In the genomic region with DNA sequence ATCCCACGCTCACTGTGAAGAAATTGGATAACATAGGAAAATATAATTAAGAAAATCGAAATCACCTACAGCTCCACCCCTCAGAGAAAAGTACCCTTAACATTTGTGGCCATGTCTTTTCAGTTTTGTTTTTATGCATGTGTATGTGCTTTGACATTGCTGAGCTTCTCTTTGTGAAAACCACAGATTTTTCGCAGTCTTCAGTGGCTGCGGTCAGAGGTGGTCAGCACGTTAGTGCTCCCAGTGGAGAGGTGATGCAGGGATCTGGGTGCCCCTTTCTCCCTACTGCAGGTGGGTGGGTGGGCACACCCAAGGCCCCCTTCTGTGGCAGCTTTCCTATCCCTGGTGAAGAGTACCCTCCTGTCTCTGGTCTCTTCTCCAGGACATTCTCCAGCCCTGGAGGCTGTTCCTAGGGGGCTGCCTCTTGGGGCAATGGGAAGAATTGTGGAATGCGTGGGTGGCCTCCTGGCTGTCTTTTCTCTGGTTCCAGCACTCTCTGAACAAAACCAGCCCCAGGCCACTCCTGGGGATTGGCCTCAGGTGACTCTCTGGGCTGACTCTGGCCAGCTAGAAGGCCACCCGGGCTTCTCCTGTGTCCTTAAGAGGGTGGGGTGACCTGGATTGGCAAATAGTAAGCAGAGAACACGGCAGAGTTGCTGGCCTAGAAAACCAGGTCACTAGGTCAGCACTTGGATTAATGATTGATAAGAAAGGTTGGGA, we compare ENCODE assay signal across 9 cellular contexts. TPM values are rescaled to one million over a fixed set of nuclear protein-coding genes. Genes with fewer than 3 reads are reported as not detected.
DNase-seq lines count a peak whose midpoint lies in the region; ATAC-seq, FAIRE-seq and TF ChIP-seq lines count a peak whose summit lies in the region.
"Had no signal": no experiment of that assay in that cellular context is flagged by ENCODE, and none has a peak within 500 bp of the region (broad histone marks: within the 10 kb centered on the region; RNA-seq: fewer than 3 reads in every experiment).

No MANE protein-coding gene starts in this region.

- H4K20me1 ChIP-seq in hepatocyte (ENCODE audit: insufficient read depth, poor library complexity, severe bottlenecking) = no peaks in the 10 kb centered on the region

- H3K9me3 ChIP-seq in hepatocyte (ENCODE audit: low read depth) = no peaks in the 10 kb centered on the region

- peak; percentile 56 for DNase-seq in HuH-7.5 (ENCODE audit: low spot score)
- peak; percentile 61 for DNase-seq in hepatocyte (ENCODE audit: low spot score)
- DNase-seq in stimulated activated naive CD8-positive, alpha-beta T cell treated with anti-CD3 and anti-CD28 coated beads, Interleukin-15, Interleukin-2, amounts not matched to agents 100 U/mL and 50 U/mL, for 24 hours = no peak
- DNase-seq in HTR-8/SVneo (ENCODE audit: insufficient read length, low spot score) = no peak
- no peak for DNase-seq in lower leg skin (ENCODE audit: low spot score in 2 of 2)
- no peak for DNase-seq in left cardiac atrium
- DNase-seq: activated CD8-positive, alpha-beta memory T cell treated with anti-CD3 and anti-CD28 coated beads for 24 hours; NCI-H446 treated with DMSO at 0.1 percent for 48 hours had no signal

- no peak for TF ChIP-seq POLR2A in lower leg skin (IDR thresholded peaks at IDR 0.05)

- peaks cover 11% of the 10 kb centered on the region for H3K4me1 ChIP-seq in hepatocyte (ENCODE audit: insufficient read depth)

- no peaks in the 10 kb centered on the region for H3K9me2 ChIP-seq in hepatocyte (replicated peaks; ENCODE audit: insufficient read depth)

- TF ChIP-seq CTCF in hepatocyte (IDR thresholded peaks at IDR 0.05; ENCODE audit: poor library complexity) (no peak), lower leg skin (IDR thresholded peaks at IDR 0.05) (no peak)

- intact Hi-C loops in lower leg skin (cut with DNase I; ENCODE audit: low total_unique reads) (loop anchor here (5.0 kb wide), 1 partner anchor 1945 kb away; no protein-coding TSS in a partner anchor), left cardiac atrium (cut with DNase I) (loop anchor here in 1 of 2 donors (10.0 kb wide), 1 partner anchor 47 kb away; no protein-coding TSS in a partner anchor)

- no peaks in the 10 kb centered on the region for H3K27me3 ChIP-seq in hepatocyte

- 74% methylated on average over 8 of the region's 8 CpGs for WGBS in hepatocyte (ENCODE audit: low lambda C conversion rate, missing lambda C conversion rate)
- 74 to 81% methylated on average over 8 of the region's 8 CpGs for WGBS in lower leg skin, 2 donors

- peaks cover 7% of the 10 kb centered on the region for H3K79me2 ChIP-seq in hepatocyte

- H3K4me3 ChIP-seq in hepatocyte = no peak overlapping the region
- H3K4me3 ChIP-seq in lower leg skin (ENCODE audit: low read depth, poor library complexity, severe bottlenecking) = no peak overlapping the region

- peak; percentile 56 for ATAC-seq in GM18520 (IDR thresholded peaks at IDR 0.05; ENCODE audit: unreplicated experiment)
- peak; percentile 12 for ATAC-seq in stimulated activated naive CD8-positive, alpha-beta T cell treated with anti-CD3 and anti-CD28 coated beads, Interleukin-15, Interleukin-2, amounts not matched to agents 100 U/mL and 50 U/mL, for 24 hours
- ATAC-seq in left cardiac atrium = no peak

- H3K36me3 ChIP-seq in hepatocyte (replicated peaks; ENCODE audit: insufficient read depth, low read depth) = no peaks in the 10 kb centered on the region

- peak overlapping the region; percentile 53 for H3K4me2 ChIP-seq in hepatocyte

- H3K27ac ChIP-seq in hepatocyte = no peak overlapping the region

- no peak overlapping the region for H2AFZ ChIP-seq in hepatocyte

- no peak for FAIRE-seq in HTR-8/SVneo (lab: Jason Lieb, UNC)

RNA-seq across cellular contexts. Expression of gene FANCE, which starts 49.8 kb away (rescaled TPM):
- total RNA-seq in hepatocyte (8.7 and 9.0 TPM in 2 replicates), lower leg skin (10 to 100 TPM; 17.5 to 36.7 (median 34.2) TPM), left cardiac atrium (1 to 10 TPM; 1.8 to 3.7 TPM)
- 3.7 and 4.1 TPM in 2 replicates for polyA plus RNA-seq in hepatocyte

RNA-seq across cellular contexts. Expression of gene PPARD, which starts 59.9 kb away (rescaled TPM):
- 7.6 and 9.1 TPM in 2 replicates for total RNA-seq in hepatocyte
- polyA plus RNA-seq in hepatocyte = 17.4 and 20.4 TPM in 2 replicates
- 10 to 100 TPM; 22.6 to 33.8 (median 27.1) TPM for total RNA-seq in lower leg skin
- 10 to 100 TPM; 14.1 to 21.3 TPM for total RNA-seq in left cardiac atrium

Comparison
In these comparisons a context has a peak if more than half of its experiments do, and no peak if none do; other contexts are left out.
1. ATAC-seq: peak in GM18520 (single experiment) and stimulated activated naive CD8-positive, alpha-beta T cell treated with anti-CD3 and anti-CD28 coated beads, Interleukin-15, Interleukin-2, amounts not matched to agents 100 U/mL and 50 U/mL, for 24 hours (single experiment); none in left cardiac atrium (0 of 2).
2. DNase-seq: peak in HuH-7.5 (single experiment) and hepatocyte (single experiment); none in stimulated activated naive CD8-positive, alpha-beta T cell treated with anti-CD3 and anti-CD28 coated beads, Interleukin-15, Interleukin-2, amounts not matched to agents 100 U/mL and 50 U/mL, for 24 hours (single experiment), HTR-8/SVneo (single experiment), lower leg skin (0 of 2) and left cardiac atrium (single experiment).